In the genomic region with DNA sequence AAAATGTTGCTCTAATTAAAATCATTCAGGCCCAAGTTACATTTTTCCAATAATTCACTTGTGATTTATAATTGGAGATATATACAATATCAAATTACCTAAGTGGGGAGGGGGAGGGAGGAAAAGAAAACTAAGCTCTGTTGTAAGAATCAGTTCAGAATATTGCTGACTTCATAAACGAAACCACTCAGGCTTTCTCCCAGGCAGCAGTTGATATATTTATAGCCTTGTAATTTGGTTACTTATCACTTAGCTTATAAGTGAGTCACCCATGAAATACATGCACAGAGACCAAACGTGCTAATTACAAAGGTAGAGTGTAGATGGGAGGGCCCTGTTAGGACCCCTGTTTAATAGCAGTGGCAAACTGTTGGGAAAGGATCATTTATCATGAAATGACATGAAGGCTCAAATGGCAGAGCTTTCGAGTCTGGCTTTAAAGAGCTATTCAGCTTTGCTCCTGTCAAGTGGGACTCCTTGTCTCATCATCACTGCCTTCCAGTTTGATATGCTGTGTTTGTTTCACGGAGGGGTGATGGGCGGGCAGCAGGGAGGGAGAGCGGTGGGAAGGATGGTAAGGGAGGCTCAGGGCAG, we compare ENCODE assay signal across 9 cellular contexts.
DNase-seq lines count a peak whose midpoint lies in the region; ATAC-seq, FAIRE-seq and TF ChIP-seq lines count a peak whose summit lies in the region.
"Had no signal": no experiment of that assay in that cellular context is flagged by ENCODE, and none has a peak within 500 bp of the region (broad histone marks: within the 10 kb centered on the region; RNA-seq: fewer than 3 reads in every experiment).

No MANE protein-coding gene starts in this region.

- H3K4me1 Mint-ChIP-seq in activated naive CD4-positive, alpha-beta T cell treated with anti-CD3 and anti-CD28 coated beads, Interleukin-2, amount 10 ng/mL, durations not matched to agents 7 days and 5 days, result no peaks in the 10 kb centered on the region

- no peak overlapping the region for H3K27ac Mint-ChIP-seq in activated naive CD4-positive, alpha-beta T cell treated with anti-CD3 and anti-CD28 coated beads, Interleukin-2, amount 10 ng/mL, durations not matched to agents 7 days and 5 days
- H3K27ac Mint-ChIP-seq: activated CD8-positive, alpha-beta T cell treated with anti-CD3 and anti-CD28 coated beads for 36 hours had no signal

- TF ChIP-seq CTCF in astrocyte of the spinal cord (IDR thresholded peaks at IDR 0.05; ENCODE audit: low read depth, low read length), result no peak
- no peak for TF ChIP-seq CTCF in Peyer's patch (IDR thresholded peaks at IDR 0.05)

- no peaks in the 10 kb centered on the region for H3K9me3 ChIP-seq in Peyer's patch

- peak; percentile 87 for ATAC-seq in GM18909 (IDR thresholded peaks at IDR 0.05; ENCODE audit: poor library complexity, unreplicated experiment)
- ATAC-seq: activated CD8-positive, alpha-beta T cell treated with anti-CD3 and anti-CD28 coated beads for 36 hours had no signal

- no peak for TF ChIP-seq POLR2A in Peyer's patch (IDR thresholded peaks at IDR 0.05)

- H3K27ac ChIP-seq in Peyer's patch, result peak overlapping the region in 2 of 4 donors; percentile 13 to 60

- no peak overlapping the region for H3K4me3 ChIP-seq in astrocyte of the spinal cord (ENCODE audit: low read depth, low read length)
- H3K4me3 ChIP-seq in Peyer's patch, result no peak overlapping the region

- no peak for FAIRE-seq in urothelium cell line (lab: Jason Lieb, UNC)

- H3K27me3 ChIP-seq in Peyer's patch, result no peaks in the 10 kb centered on the region

- no peaks in the 10 kb centered on the region for H3K36me3 Mint-ChIP-seq in activated naive CD4-positive, alpha-beta T cell treated with anti-CD3 and anti-CD28 coated beads, Interleukin-2, amount 10 ng/mL, durations not matched to agents 7 days and 5 days

- peak; percentile 52 for DNase-seq in M059J (ENCODE audit: low read depth)
- peak; percentile 59 for DNase-seq in astrocyte of the spinal cord (ENCODE audit: low read depth, low spot score)
- DNase-seq in renal cortical epithelial cell (ENCODE audit: low read depth), result peak; percentile 92
- no peak for DNase-seq in Peyer's patch
- DNase-seq in activated naive CD4-positive, alpha-beta T cell treated with anti-CD3 and anti-CD28 coated beads, Interleukin-2, amount 10 ng/mL, durations not matched to agents 7 days and 5 days, result no peak
- DNase-seq in urothelium cell line (ENCODE audit: low spot score), result no peak
- no peak for DNase-seq in HuH-7.5 (ENCODE audit: low spot score)
- DNase-seq: activated CD8-positive, alpha-beta T cell treated with anti-CD3 and anti-CD28 coated beads for 36 hours had no signal

- H3K4me3 Mint-ChIP-seq in activated naive CD4-positive, alpha-beta T cell treated with anti-CD3 and anti-CD28 coated beads, Interleukin-2, amount 10 ng/mL, durations not matched to agents 7 days and 5 days, result no peak overlapping the region
- H3K4me3 Mint-ChIP-seq: activated CD8-positive, alpha-beta T cell treated with anti-CD3 and anti-CD28 coated beads for 36 hours had no signal

- peaks cover 0 to 5% (median 0%) of the 10 kb centered on the region in 4 donors for H3K4me1 ChIP-seq in Peyer's patch

- CTCF ChIA-PET in activated naive CD4-positive, alpha-beta T cell treated with anti-CD3 and anti-CD28 coated beads, Interleukin-2, amount 10 ng/mL, durations not matched to agents 7 days and 5 days (lab: Charles Lee), result no interaction called here

- in situ Hi-C loops in astrocyte of the spinal cord (cut with HindIII; ENCODE audit: low sequenced_read_pairs), result no loop called here

- H3K27me3 Mint-ChIP-seq in activated naive CD4-positive, alpha-beta T cell treated with anti-CD3 and anti-CD28 coated beads, Interleukin-2, amount 10 ng/mL, durations not matched to agents 7 days and 5 days, result no peaks in the 10 kb centered on the region
- H3K27me3 Mint-ChIP-seq: activated CD8-positive, alpha-beta T cell treated with anti-CD3 and anti-CD28 coated beads for 36 hours had no signal

- no peaks in the 10 kb centered on the region for H3K9me3 Mint-ChIP-seq in activated naive CD4-positive, alpha-beta T cell treated with anti-CD3 and anti-CD28 coated beads, Interleukin-2, amount 10 ng/mL, durations not matched to agents 7 days and 5 days

- no peaks in the 10 kb centered on the region for H3K36me3 ChIP-seq in Peyer's patch

Comparison
In these comparisons a context has a peak if more than half of its experiments do, and no peak if none do; other contexts are left out.
1. DNase-seq: peak in M059J (single experiment), astrocyte of the spinal cord (single experiment) and renal cortical epithelial cell (single experiment); none in Peyer's patch (0 of 3), activated naive CD4-positive, alpha-beta T cell treated with anti-CD3 and anti-CD28 coated beads, Interleukin-2, amount 10 ng/mL, durations not matched to agents 7 days and 5 days (single experiment), urothelium cell line (single experiment) and HuH-7.5 (single experiment).